Comparison of ENCODE assay signal across 18 cellular contexts in the genomic region with DNA sequence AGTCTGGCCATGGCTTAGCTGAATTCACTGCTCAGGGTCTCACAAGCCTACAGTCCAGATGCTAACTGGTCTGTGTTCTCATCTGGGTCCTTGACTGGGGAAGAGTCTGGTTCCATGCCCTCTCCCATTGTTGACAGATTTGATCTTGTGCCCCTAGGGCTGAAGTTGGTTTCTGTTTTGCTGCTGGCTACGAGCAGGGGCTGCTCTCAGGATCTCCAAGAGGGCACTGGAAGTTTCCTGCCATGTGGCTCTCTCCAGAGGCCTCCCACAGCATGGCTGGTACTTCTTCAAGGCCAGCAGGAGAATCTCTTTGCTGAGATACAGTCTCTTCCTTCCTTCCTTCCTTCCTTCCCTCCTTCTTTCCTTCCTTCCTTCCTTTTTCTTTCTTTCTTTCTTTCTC.
DNase-seq lines count a peak whose midpoint lies in the region; ATAC-seq and TF ChIP-seq lines count a peak whose summit lies in the region.
"Had no signal": no experiment of that assay in that cellular context is flagged by ENCODE, and none has a peak within 500 bp of the region (broad histone marks: within the 10 kb centered on the region; RNA-seq: fewer than 3 reads in every experiment).

No MANE protein-coding gene starts in this region.

- H3K4me3 Mint-ChIP-seq in H9: no peak overlapping the region
- no peak overlapping the region for H3K4me3 Mint-ChIP-seq in WTC11
- no peak overlapping the region for H3K4me3 Mint-ChIP-seq in osteocyte (ENCODE audit: unreplicated experiment)
- no peak overlapping the region for H3K4me3 Mint-ChIP-seq in activated CD8-positive, alpha-beta T cell treated with anti-CD3 and anti-CD28 coated beads for 36 hours
- H3K4me3 Mint-ChIP-seq: B cell; CD14-positive monocyte; CD8-positive, alpha-beta T cell; GM23338 had no signal

- no peak overlapping the region for H3K56ac ChIP-seq in H9 (ENCODE audit: insufficient read length, low read depth, low read length)

- H4K5ac ChIP-seq in H9 (ENCODE audit: insufficient read length, low read depth, low read length): no peak overlapping the region

- no peak overlapping the region for H3T11ph ChIP-seq in H9 (ENCODE audit: low read length)

- H3K27ac Mint-ChIP-seq in H9 (no peak overlapping the region), WTC11 (no peak overlapping the region), osteocyte (ENCODE audit: unreplicated experiment) (no peak overlapping the region)
- no peak overlapping the region for H3K27ac Mint-ChIP-seq in activated CD8-positive, alpha-beta T cell treated with anti-CD3 and anti-CD28 coated beads for 36 hours
- H3K27ac Mint-ChIP-seq: B cell; CD14-positive monocyte; CD8-positive, alpha-beta T cell; GM23338 had no signal

- TF ChIP-seq CTCF in H9 (conservative IDR thresholded peaks at IDR 0.05): no peak
- TF ChIP-seq CTCF in WTC11 (IDR thresholded peaks at IDR 0.05): no peak
- no peak for TF ChIP-seq CTCF in osteocyte (IDR thresholded peaks at IDR 0.05)
- TF ChIP-seq CTCF in activated CD8-positive, alpha-beta T cell treated with anti-CD3 and anti-CD28 coated beads for 36 hours (IDR thresholded peaks at IDR 0.05): no peak

- H3K4me2 ChIP-seq in BLaER1: peak overlapping the region; percentile 22; the same call in 1 of the 2 replicates
- H3K4me2 ChIP-seq in H9 (ENCODE audit: insufficient read depth, insufficient read length, low read length): no peak overlapping the region
- H3K4me2 ChIP-seq: GM23338 had no signal

- H3K36me3 ChIP-seq in BLaER1: peaks cover 18% of the 10 kb centered on the region
- no peaks in the 10 kb centered on the region for H3K36me3 ChIP-seq in HAP-1 (replicated peaks)

- peaks cover 28% of the 10 kb centered on the region for H3K4me1 ChIP-seq in BLaER1
- no peaks in the 10 kb centered on the region for H3K4me1 ChIP-seq in H9 (ENCODE audit: insufficient read depth, low read length)
- H3K4me1 ChIP-seq in HAP-1: no peaks in the 10 kb centered on the region

- H3K18ac ChIP-seq in H9 (ENCODE audit: insufficient read length, low read depth, low read length): no peak overlapping the region

- POLR2A ChIA-PET in WTC11 (lab: Charles Lee): no interaction called here
- POLR2A ChIA-PET in activated CD8-positive, alpha-beta T cell treated with anti-CD3 and anti-CD28 coated beads for 36 hours (lab: Charles Lee): no interaction called here

- H2BK20ac ChIP-seq in H9 (ENCODE audit: low read depth, low read length, poor library complexity, severe bottlenecking): no peak overlapping the region

- no peak overlapping the region for H2BK5ac ChIP-seq in H9 (ENCODE audit: insufficient read length, low read length)

- no peak overlapping the region for H2BK120ac ChIP-seq in H9 (ENCODE audit: low read depth, low read length, poor library complexity, severe bottlenecking)

- H3K36me3 Mint-ChIP-seq in H9 (ENCODE audit: insufficient read depth in 1 of 3, low read depth in 3 of 3) (no peaks in the 10 kb centered on the region), WTC11 (no peaks in the 10 kb centered on the region), osteocyte (ENCODE audit: unreplicated experiment) (no peaks in the 10 kb centered on the region)
- H3K36me3 Mint-ChIP-seq in activated CD8-positive, alpha-beta T cell treated with anti-CD3 and anti-CD28 coated beads for 36 hours (ENCODE audit: low read depth): no peaks in the 10 kb centered on the region
- H3K36me3 Mint-ChIP-seq: CD14-positive monocyte; CD8-positive, alpha-beta T cell had no signal

- peaks cover 60% of the 10 kb centered on the region for H3K9me3 ChIP-seq in BLaER1
- no peaks in the 10 kb centered on the region for H3K9me3 ChIP-seq in H9 (ENCODE audit: control insufficient read depth, low read depth, low read length)
- no peaks in the 10 kb centered on the region for H3K9me3 ChIP-seq in HAP-1

- CTCF ChIA-PET in WTC11 (lab: Charles Lee): no interaction called here
- CTCF ChIA-PET in activated CD8-positive, alpha-beta T cell treated with anti-CD3 and anti-CD28 coated beads for 36 hours (lab: Charles Lee): no interaction called here

- H3K9ac ChIP-seq in BLaER1 (no peak overlapping the region), H9 (ENCODE audit: extremely low read depth, insufficient read length, low read length) (no peak overlapping the region)

- 0 out of 2 replicates have a peak overlapping the region, but pooled peaks have one; percentile 40 for H3K14ac ChIP-seq in H9 (ENCODE audit: insufficient read depth, low read length)

- no peak overlapping the region for H3K4ac ChIP-seq in H9 (ENCODE audit: low read depth, low read length)

- no CpG with 5 or more reads among the region's 1 CpG for WGBS in H9 (ENCODE audit: extremely low coverage, insufficient read length, low lambda C conversion rate)

- no peak overlapping the region for H4K8ac ChIP-seq in H9 (replicated peaks; ENCODE audit: insufficient read length, low read depth, low read length)

- peaks cover 9 to 12% of the 10 kb centered on the region in 2 experiments for H3K4me1 Mint-ChIP-seq in H9
- peaks cover 12% of the 10 kb centered on the region for H3K4me1 Mint-ChIP-seq in WTC11
- H3K4me1 Mint-ChIP-seq in osteocyte (ENCODE audit: unreplicated experiment): peaks cover 27% of the 10 kb centered on the region
- H3K4me1 Mint-ChIP-seq in activated CD8-positive, alpha-beta T cell treated with anti-CD3 and anti-CD28 coated beads for 36 hours (ENCODE audit: low read depth): no peaks in the 10 kb centered on the region
- H3K4me1 Mint-ChIP-seq: B cell, CD14-positive monocyte had no signal

- H4K91ac ChIP-seq in H9 (ENCODE audit: insufficient read length, low read depth, low read length): no peak overlapping the region

- H3K27me3 Mint-ChIP-seq in H9 (ENCODE audit: low read depth) (peaks cover 3% of the 10 kb centered on the region; the same call in 1 of the 2 replicates), WTC11 (ENCODE audit: low read depth) (0 out of 2 replicates have a peak, but pooled peaks cover 3% of the 10 kb centered on the region), osteocyte (ENCODE audit: unreplicated experiment) (peaks cover 13% of the 10 kb centered on the region)
- no peaks in the 10 kb centered on the region for H3K27me3 Mint-ChIP-seq in activated CD8-positive, alpha-beta T cell treated with anti-CD3 and anti-CD28 coated beads for 36 hours

- no peak overlapping the region for H2AFZ ChIP-seq in H9 (ENCODE audit: low read length)
- H2AFZ ChIP-seq: GM23338 had no signal

- H2AK5ac ChIP-seq in H9 (ENCODE audit: insufficient read length, low read length): no peak overlapping the region

- H3K4me3 ChIP-seq in BLaER1 (no peak overlapping the region), HAP-1 (no peak overlapping the region)
- H3K4me3 ChIP-seq: GM23338, K562 had no signal

- peak overlapping the region; percentile 31; the same call in 1 of the 2 replicates for H3K27ac ChIP-seq in BLaER1
- no peak overlapping the region for H3K27ac ChIP-seq in H9 (ENCODE audit: insufficient read length, low read depth, low read length)
- H3K27ac ChIP-seq: HL-60 had no signal

- H4K20me1 ChIP-seq in BLaER1 (no peaks in the 10 kb centered on the region), H9 (ENCODE audit: control insufficient read depth, insufficient read depth, insufficient read length) (no peaks in the 10 kb centered on the region)

- intact Hi-C loops in activated CD8-positive, alpha-beta T cell treated with anti-CD3 and anti-CD28 coated beads for 36 hours (cut with micrococcal nuclease): no loop called here

- DNase-seq in H9 (no peak), WTC11 (ENCODE audit: low spot score) (no peak), osteocyte (ENCODE audit: extremely low spot score, unreplicated experiment) (peak; percentile 42), HAP-1 (ENCODE audit: low spot score in 2 of 2) (no peak)
- DNase-seq in activated CD8-positive, alpha-beta T cell treated with anti-CD3 and anti-CD28 coated beads for 36 hours: no peak
- DNase-seq: CD8-positive, alpha-beta T cell; COR-L47; DMS153; DMS79 treated with DMSO at 0.1 percent for 48 hours; GF-D8; H7 had no signal

- ATAC-seq in WTC11 (no peak), GM19395 (IDR thresholded peaks at IDR 0.05; ENCODE audit: unreplicated experiment) (no peak)
- no peak for ATAC-seq in activated CD8-positive, alpha-beta T cell treated with anti-CD3 and anti-CD28 coated beads for 36 hours
- ATAC-seq: CD8-positive, alpha-beta T cell; GM23338; K562 had no signal

- H3K27me3 ChIP-seq in BLaER1 (no peaks in the 10 kb centered on the region), H9 (ENCODE audit: insufficient read depth, low read length) (no peaks in the 10 kb centered on the region; the same call in 1 of the 2 replicates), HAP-1 (ENCODE audit: low read depth) (0 out of 2 replicates have a peak, but pooled peaks cover 2% of the 10 kb centered on the region)

- no peaks in the 10 kb centered on the region for H3K79me2 ChIP-seq in H9 (ENCODE audit: insufficient read depth, low read length)

- H2BK12ac ChIP-seq in H9 (ENCODE audit: insufficient read length, low read depth, low read length): no peak overlapping the region

- H3K23ac ChIP-seq in H9 (ENCODE audit: insufficient read length, low read depth, low read length): no peak overlapping the region

- in situ Hi-C loops in HAP-1 (cut with MboI; ENCODE audit: low sequenced_read_pairs): no loop called here

- no peaks in the 10 kb centered on the region for H3K23me2 ChIP-seq in H9 (ENCODE audit: insufficient read length, low read depth, low read length, poor library complexity, severe bottlenecking)

- no peaks in the 10 kb centered on the region for H3K79me1 ChIP-seq in H9 (ENCODE audit: insufficient read depth, low read depth, low read length, poor library complexity, severe bottlenecking)

- no peak overlapping the region for H2BK15ac ChIP-seq in H9 (ENCODE audit: low read depth, low read length)

- H3K9me3 Mint-ChIP-seq in H9 (no peaks in the 10 kb centered on the region; a peak in 1 of 5 replicates), WTC11 (peaks cover 4% of the 10 kb centered on the region; the same call in 1 of the 2 replicates), osteocyte (ENCODE audit: unreplicated experiment) (no peaks in the 10 kb centered on the region)
- H3K9me3 Mint-ChIP-seq in activated CD8-positive, alpha-beta T cell treated with anti-CD3 and anti-CD28 coated beads for 36 hours: no peaks in the 10 kb centered on the region
- H3K9me3 Mint-ChIP-seq: CD8-positive, alpha-beta T cell; GM23338 had no signal

TF ChIP-seq in WTC11, 78 proteins besides CTCF, POLR2A, EP300 and RAD21 (continues in another document):
- no peak for TF ChIP-seq TEAD4 (CRISPR knock-in tag; IDR thresholded peaks at IDR 0.05)
